Comparison of ENCODE assay signal across 8 cellular contexts in the genomic region with DNA sequence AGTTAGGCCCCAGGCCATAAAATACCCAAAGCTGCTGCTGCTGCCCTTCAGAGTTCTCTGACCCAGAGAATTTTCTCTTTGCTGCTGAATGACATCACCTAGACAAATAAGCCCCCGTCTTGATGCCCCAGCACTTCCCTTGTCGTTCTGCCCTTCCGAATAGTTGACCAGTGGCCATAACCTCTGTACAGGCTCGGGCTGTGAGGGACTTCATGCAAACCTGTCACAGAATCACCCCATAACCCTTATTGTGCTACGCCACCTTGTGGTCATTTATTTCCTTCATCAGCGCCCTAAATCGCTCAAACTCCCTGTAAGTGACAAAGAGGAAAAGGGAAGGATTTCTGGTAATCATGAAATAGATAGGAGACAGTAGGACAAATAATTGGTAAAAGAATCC. TPM values are rescaled to one million over a fixed set of nuclear protein-coding genes. Genes with fewer than 3 reads are reported as not detected.
DNase-seq lines count a peak whose midpoint lies in the region; ATAC-seq and TF ChIP-seq lines count a peak whose summit lies in the region.

No MANE protein-coding gene starts in this region.

- TF ChIP-seq EP300 in gastroesophageal sphincter (IDR thresholded peaks at IDR 0.05) (no peak), ovary (IDR thresholded peaks at IDR 0.05) (no peak)

- no peaks in the 10 kb centered on the region for H3K79me2 ChIP-seq in DND-41 (ENCODE audit: insufficient read depth, low read length)

- WGBS in gastroesophageal sphincter (ENCODE audit: low coverage in 1 of 2), 2 donors, result 17 to 25% methylated on average over 1 to 6 of the region's 7 CpGs
- WGBS in ovary, 3 donors, result 8 to 18% (median 17%) methylated on average over 7 of the region's 7 CpGs

- peak overlapping the region; percentile 39; the same call in 1 of the 2 replicates for H2AFZ ChIP-seq in DND-41 (ENCODE audit: low read depth, low read length)

- H3K36me3 Mint-ChIP-seq in activated T-cell treated with anti-CD3 and anti-CD28 coated beads, Interleukin-2, amount 50 U/mL, for 24 hours (ENCODE audit: low read depth), result no peaks in the 10 kb centered on the region

- H3K4me1 ChIP-seq in DND-41 (ENCODE audit: insufficient read depth, low read length) (peaks cover 14% of the 10 kb centered on the region), gastroesophageal sphincter (peaks cover 0 to 14% (median 0%) of the 10 kb centered on the region in 3 donors), ovary (ENCODE audit: insufficient read depth) (no peaks in the 10 kb centered on the region)

- no peaks in the 10 kb centered on the region for H4K20me1 ChIP-seq in DND-41 (ENCODE audit: insufficient read depth, low read length)

- no peak overlapping the region for H3K27ac ChIP-seq in DND-41 (ENCODE audit: low read length)
- H3K27ac ChIP-seq in gastroesophageal sphincter, result no peak overlapping the region
- peak overlapping the region in 1 of 2 donors; percentile 9 for H3K27ac ChIP-seq in ovary

- H3K4me3 ChIP-seq in DND-41 (ENCODE audit: low read depth in 1 of 2, low read length in 2 of 2) (no peak overlapping the region), gastroesophageal sphincter (no peak overlapping the region), ovary (no peak overlapping the region)

- DNase-seq in DND-41 (peak; percentile 48), NCI-H69 (lab: John Stamatoyannopoulos, UW) (peak; percentile 70), ovary (peak in 2 of 5 donors; percentile 35 to 58)
- peak; percentile 42 for DNase-seq in activated T-cell treated with anti-CD3 and anti-CD28 coated beads, Interleukin-2, amount 50 U/mL, for 24 hours

- TF ChIP-seq POLR2A in gastroesophageal sphincter (IDR thresholded peaks at IDR 0.05) (no peak), ovary (IDR thresholded peaks at IDR 0.05) (no peak)

- H3K4me2 ChIP-seq in DND-41 (ENCODE audit: insufficient read depth, low read length), result no peak overlapping the region

- no peak overlapping the region for H3K27ac Mint-ChIP-seq in activated T-cell treated with anti-CD3 and anti-CD28 coated beads, Interleukin-2, amount 50 U/mL, for 24 hours

- ATAC-seq in DND-41 (ENCODE audit: insufficient read depth, low read depth) (peak; percentile 63), HG03095 (IDR thresholded peaks at IDR 0.05; ENCODE audit: unreplicated experiment) (peak; percentile 56), gastroesophageal sphincter (peak; percentile 23), GM21529 (IDR thresholded peaks at IDR 0.05; ENCODE audit: unreplicated experiment) (no peak), GM18517 (IDR thresholded peaks at IDR 0.05; ENCODE audit: unreplicated experiment) (no peak)

- intact Hi-C loops in ovary (cut with DNase I), result loop anchor here in 2 of 4 donors (10.0 kb wide), 1 partner anchor 171 kb away; no protein-coding TSS in a partner anchor

- peaks cover 39% of the 10 kb centered on the region for H3K27me3 Mint-ChIP-seq in activated T-cell treated with anti-CD3 and anti-CD28 coated beads, Interleukin-2, amount 50 U/mL, for 24 hours

- H3K4me1 Mint-ChIP-seq in activated T-cell treated with anti-CD3 and anti-CD28 coated beads, Interleukin-2, amount 50 U/mL, for 24 hours (ENCODE audit: low read depth), result peaks cover 13% of the 10 kb centered on the region

- H3K9me3 ChIP-seq in DND-41 (ENCODE audit: insufficient read depth, low read length, severe bottlenecking) (no peaks in the 10 kb centered on the region), gastroesophageal sphincter (no peaks in the 10 kb centered on the region), ovary (no peaks in the 10 kb centered on the region)

- H3K9me3 Mint-ChIP-seq in activated T-cell treated with anti-CD3 and anti-CD28 coated beads, Interleukin-2, amount 50 U/mL, for 24 hours, result no peaks in the 10 kb centered on the region

- no peak overlapping the region for H3K4me3 Mint-ChIP-seq in activated T-cell treated with anti-CD3 and anti-CD28 coated beads, Interleukin-2, amount 50 U/mL, for 24 hours

- no peaks in the 10 kb centered on the region for H3K27me3 ChIP-seq in DND-41 (ENCODE audit: insufficient read depth, low read length, poor library complexity)
- H3K27me3 ChIP-seq in gastroesophageal sphincter, result no peaks in the 10 kb centered on the region
- no peaks in the 10 kb centered on the region for H3K27me3 ChIP-seq in ovary

- H3K9ac ChIP-seq in DND-41 (ENCODE audit: low read depth, low read length), result no peak overlapping the region

- TF ChIP-seq CTCF in DND-41 (IDR thresholded peaks at IDR 0.05; ENCODE audit: borderline replicate concordance, extremely low read depth, low read length, poor library complexity, severe bottlenecking) (peak; percentile 75), gastroesophageal sphincter (IDR thresholded peaks at IDR 0.05) (peak; percentile 32 to 66 (median 52)), ovary (IDR thresholded peaks at IDR 0.05) (peak in 2 of 3 donors; percentile 56 to 64)

- H3K36me3 ChIP-seq in DND-41 (ENCODE audit: insufficient read depth, low read length) (no peaks in the 10 kb centered on the region), gastroesophageal sphincter (no peaks in the 10 kb centered on the region), ovary (no peaks in the 10 kb centered on the region)

RNA-seq across cellular contexts. Expression of a gene that starts 18.8 kb away (rescaled TPM):
- not detected for total RNA-seq in gastroesophageal sphincter
- total RNA-seq in ovary, result not detected
- under 1 TPM in 1 of 2 donors, not detected in 1; 0.25 TPM for polyA plus RNA-seq in ovary

RNA-seq across cellular contexts. Expression of a gene that starts 21.8 kb away (rescaled TPM):
- total RNA-seq in gastroesophageal sphincter (1 to 10 TPM; 2.8 to 5.8 (median 3.8) TPM), ovary (1 to 10 TPM; 3.2 to 5.6 (median 5.2) TPM)
- 1 to 10 TPM; 4.2 to 6.3 TPM for polyA plus RNA-seq in ovary

RNA-seq across cellular contexts. Expression of a gene that starts 45.9 kb away (rescaled TPM):
- total RNA-seq in gastroesophageal sphincter (1 to 10 TPM; 2.8 to 7.8 (median 3.8) TPM), ovary (1 to 10 TPM; 2.8 to 6.9 (median 4.1) TPM)
- 1 to 10 TPM; 2.9 to 6.6 TPM for polyA plus RNA-seq in ovary

Comparison
In these comparisons a context has a peak if more than half of its experiments do, and no peak if none do; other contexts are left out.
1. ATAC-seq: peak in DND-41 (single experiment), HG03095 (single experiment) and gastroesophageal sphincter (single experiment); none in GM21529 (single experiment) and GM18517 (single experiment).
2. Peak in every context shown above with its lines, with median percentiles within 50 percentile points of each other: CTCF ChIP-seq.